ENCODE assay signal across 8 cellular contexts in genomic region chr16:3152022-3152272, GRCh38. TPM values are rescaled to one million over a fixed set of nuclear protein-coding genes. Genes with fewer than 3 reads are reported as not detected.
A peak's percentile ranks its signal among the peaks of the same experiment; 100 is the strongest.
DNase-seq lines count a peak whose midpoint lies in the region; ATAC-seq, FAIRE-seq and TF ChIP-seq lines count a peak whose summit lies in the region.

No MANE protein-coding gene starts in this region.

- TF ChIP-seq CTCF in Peyer's patch (IDR thresholded peaks at IDR 0.05) (no peak), pancreas (IDR thresholded peaks at IDR 0.05) (no peak)

- peak overlapping the region; percentile 77 for H3K9ac ChIP-seq in ES-I3 (ENCODE audit: low read depth, low read length)

- H3K36me3 ChIP-seq in ES-I3 (ENCODE audit: insufficient read depth, low read length) (no peaks in the 10 kb centered on the region), Peyer's patch (no peaks in the 10 kb centered on the region), pancreas (no peaks in the 10 kb centered on the region)

- peak overlapping the region; percentile 83 to 95 for H3K4me3 Mint-ChIP-seq in effector memory CD8-positive, alpha-beta T cell

- no peak for TF ChIP-seq POLR2A in Peyer's patch (IDR thresholded peaks at IDR 0.05)

- H3K9me3 ChIP-seq in ES-I3 (ENCODE audit: control insufficient read depth, insufficient read depth, low read length) (no peaks in the 10 kb centered on the region), Peyer's patch (no peaks in the 10 kb centered on the region), pancreas (no peaks in the 10 kb centered on the region)

- DNase-seq in Peyer's patch = no peak
- no peak for DNase-seq in effector memory CD8-positive, alpha-beta T cell
- DNase-seq in pancreas = peak in 2 of 6 donors; percentile 36 to 50
- DNase-seq in urothelium cell line (ENCODE audit: low spot score) = no peak
- no peak for DNase-seq in NK-92 (lab: John Stamatoyannopoulos, UW; ENCODE audit: unreplicated experiment)
- DNase-seq in activated CD4-positive, CD25-positive, alpha-beta regulatory T cell (lab: John Stamatoyannopoulos, UW) = no peak
- no peak for DNase-seq in HPDE6-E6E7 (ENCODE audit: extremely low spot score)

- H3K4me1 ChIP-seq in ES-I3 (ENCODE audit: insufficient read depth, low read length) = 0 out of 2 replicates have a peak, but pooled peaks cover 6% of the 10 kb centered on the region
- peaks cover 0 to 13% (median 0%) of the 10 kb centered on the region in 4 donors for H3K4me1 ChIP-seq in Peyer's patch
- H3K4me1 ChIP-seq in pancreas = peaks cover 0 to 9% (median 0%) of the 10 kb centered on the region in 3 donors

- peak overlapping the region; percentile 100 for H3K27ac Mint-ChIP-seq in effector memory CD8-positive, alpha-beta T cell

- intact Hi-C loops in pancreas (cut with DNase I) = no loop called here

- peaks cover 2 to 8% of the 10 kb centered on the region in 2 donors for H3K9me3 Mint-ChIP-seq in effector memory CD8-positive, alpha-beta T cell

- H3K27ac ChIP-seq in Peyer's patch = no peak overlapping the region
- H3K27ac ChIP-seq in pancreas = peak overlapping the region in 1 of 4 donors; percentile 57

- H3K4me3 ChIP-seq in Peyer's patch = peak overlapping the region; percentile 30 to 68 (median 40)
- H3K4me3 ChIP-seq in pancreas = peak overlapping the region in 3 of 4 donors; percentile 11 to 38 (median 22)

- no peaks in the 10 kb centered on the region for H3K27me3 Mint-ChIP-seq in effector memory CD8-positive, alpha-beta T cell

- ATAC-seq in effector memory CD8-positive, alpha-beta T cell (replicated peaks) = no peak
- ATAC-seq in pancreas = no peak

- no peaks in the 10 kb centered on the region for H3K27me3 ChIP-seq in Peyer's patch
- H3K27me3 ChIP-seq in pancreas = no peaks in the 10 kb centered on the region

- H3K36me3 Mint-ChIP-seq in effector memory CD8-positive, alpha-beta T cell (ENCODE audit: insufficient read depth) = peaks cover 60% of the 10 kb centered on the region

- 3 to 4% methylated on average over 15 of the region's 15 CpGs for WGBS in pancreas, 2 donors

- H3K4me1 Mint-ChIP-seq in effector memory CD8-positive, alpha-beta T cell (ENCODE audit: low read depth in 2 of 2) = peaks cover 20 to 30% of the 10 kb centered on the region in 2 donors

- no peak for FAIRE-seq in pancreas (lab: Jason Lieb, UNC)
- no peak for FAIRE-seq in urothelium cell line (lab: Jason Lieb, UNC)

RNA-seq across cellular contexts. Expression of gene ZNF213, which starts 17.1 kb away (rescaled TPM):
- 10 to 100 TPM; 14.9 to 40.6 (median 18.4) TPM for total RNA-seq in Peyer's patch
- total RNA-seq in pancreas = 1 to 10 TPM; 5.0 to 8.8 (median 6.7) TPM
- polyA plus RNA-seq in pancreas = 1 to 10 TPM; 5.8 to 7.5 TPM

RNA-seq across cellular contexts. Expression of gene OR1F1, which starts 36.1 kb away (rescaled TPM):
- not detected for total RNA-seq in Peyer's patch
- not detected for total RNA-seq in pancreas
- polyA plus RNA-seq in pancreas = not detected

RNA-seq across cellular contexts. Expression of gene ZNF205, which starts 39.6 kb away (rescaled TPM):
- 10 to 100 TPM in 3 of 4 donors, 1 to 10 TPM in 1; 5.0 to 24.6 (median 16.2) TPM for total RNA-seq in Peyer's patch
- total RNA-seq in pancreas = 1 to 10 TPM; 6.5 to 10.0 (median 8.0) TPM
- 10 to 100 TPM; 22.4 to 43.3 TPM for polyA plus RNA-seq in pancreas

RNA-seq across cellular contexts. Expression of gene ZSCAN10, which starts 52.9 kb away (rescaled TPM):
- total RNA-seq in Peyer's patch (not detected), pancreas (under 1 TPM in 1 of 6 donors, not detected in 5; 0.35 TPM)
- polyA plus RNA-seq in pancreas = not detected
